ENCODE assay signal across 10 cellular contexts in the genomic region with DNA sequence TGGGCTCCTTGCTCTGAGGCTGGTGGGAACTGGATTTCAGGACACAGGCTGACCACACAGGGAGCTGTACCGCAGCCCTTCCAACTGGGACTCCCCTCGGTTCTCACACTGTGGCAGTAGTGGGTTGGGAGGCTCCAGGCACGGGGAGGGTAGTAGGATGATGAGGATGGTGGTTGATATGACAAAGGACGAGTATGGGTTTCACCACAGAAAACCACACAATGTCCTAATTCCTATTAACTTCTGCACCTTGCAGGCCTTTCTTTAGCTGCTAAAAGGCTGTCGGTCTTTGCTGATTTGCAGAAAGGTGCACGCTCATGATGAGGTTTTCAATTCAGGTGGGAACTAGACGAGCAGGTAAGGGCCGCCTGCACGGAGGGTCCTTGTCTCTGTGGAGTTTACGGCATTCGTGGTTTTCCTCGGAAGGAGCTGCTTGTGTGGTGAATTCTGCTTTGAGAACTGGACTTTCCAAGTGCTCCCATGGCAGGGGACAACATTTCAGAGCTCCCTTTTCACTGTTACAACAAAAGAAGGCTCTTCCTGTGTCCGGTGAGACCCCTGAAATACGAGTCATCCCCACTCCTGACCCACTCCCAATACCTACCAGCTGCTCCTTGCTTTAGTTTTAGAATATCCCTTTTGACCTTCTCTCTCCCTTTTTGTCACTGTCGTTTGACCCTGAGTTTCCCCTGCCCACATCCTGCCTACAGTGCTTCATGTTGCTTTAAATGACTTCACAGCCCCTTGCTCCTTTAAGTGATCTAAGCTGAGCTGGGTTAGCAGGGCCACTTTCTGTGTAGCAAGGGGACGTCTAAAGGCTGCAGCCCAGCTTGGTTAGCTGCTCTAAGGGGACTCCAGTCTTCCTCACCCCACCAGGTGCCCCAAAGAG.
DNase-seq lines count a peak whose midpoint lies in the region; TF ChIP-seq lines count a peak whose summit lies in the region.
"Had no signal": no experiment of that assay in that cellular context is flagged by ENCODE, and none has a peak within 500 bp of the region (broad histone marks: within the 10 kb centered on the region; RNA-seq: fewer than 3 reads in every experiment).

No MANE protein-coding gene starts in this region.

- no peaks in the 10 kb centered on the region for H3K9me3 ChIP-seq in uterus
- H3K9me3 ChIP-seq: prostate gland had no signal

- peak; percentile 20 for DNase-seq in stimulated activated CD4-positive, alpha-beta T cell treated with anti-CD3 and anti-CD28 coated beads, Interleukin-1b, Interleukin-23, amount 100 ng/mL, for 48 hours
- no peak for DNase-seq in stimulated activated CD4-positive, alpha-beta T cell treated with anti-CD3 and anti-CD28 coated beads, Interleukin-2, amount 100 ng/mL, for 48 hours
- peak; percentile 28 to 42 for DNase-seq in activated CD4-positive, alpha-beta T cell treated with anti-CD3 and anti-CD28 coated beads, Interleukin-2, amount 50 U/mL, for 48 hours
- DNase-seq in islet precursor cell, result peak; percentile 60
- DNase-seq in NCI-H2107 treated with DMSO at 0.1 percent for 48 hours (lab: John Stamatoyannopoulos, UW; ENCODE audit: unreplicated experiment), result no peak
- no peak for DNase-seq in uterus
- DNase-seq in NCI-H446 (lab: John Stamatoyannopoulos, UW), result no peak
- no peak for DNase-seq in NCI-H526 (lab: John Stamatoyannopoulos, UW)
- DNase-seq: NCI-H1436 had no signal

- intact Hi-C loops in uterus (cut with DNase I; ENCODE audit: low total_unique reads), result no loop called here

- no peak overlapping the region for H3K4me3 ChIP-seq in uterus
- H3K4me3 ChIP-seq: prostate gland had no signal

- no peaks in the 10 kb centered on the region for H3K36me3 ChIP-seq in uterus
- H3K36me3 ChIP-seq: prostate gland had no signal

- no peak for TF ChIP-seq CTCF in uterus (IDR thresholded peaks at IDR 0.05)

- H3K4me1 ChIP-seq in uterus, result peaks cover 0 to 5% of the 10 kb centered on the region in 2 donors
- H3K4me1 ChIP-seq: prostate gland had no signal

- no peak for TF ChIP-seq POLR2A in uterus (IDR thresholded peaks at IDR 0.05)

- H3K27ac ChIP-seq in uterus, result no peak overlapping the region
- H3K27ac ChIP-seq: prostate gland had no signal

- no peaks in the 10 kb centered on the region for H3K27me3 ChIP-seq in uterus

Comparison
In these comparisons a context has a peak if more than half of its experiments do, and no peak if none do; other contexts are left out.
1. DNase-seq: peak in stimulated activated CD4-positive, alpha-beta T cell treated with anti-CD3 and anti-CD28 coated beads, Interleukin-1b, Interleukin-23, amount 100 ng/mL, for 48 hours (single experiment), activated CD4-positive, alpha-beta T cell treated with anti-CD3 and anti-CD28 coated beads, Interleukin-2, amount 50 U/mL, for 48 hours (2 of 2) and islet precursor cell (single experiment); none in stimulated activated CD4-positive, alpha-beta T cell treated with anti-CD3 and anti-CD28 coated beads, Interleukin-2, amount 100 ng/mL, for 48 hours (0 of 2), NCI-H2107 treated with DMSO at 0.1 percent for 48 hours (single experiment), uterus (0 of 2), NCI-H446 (0 of 2) and NCI-H526 (0 of 2).